In the genomic region with DNA sequence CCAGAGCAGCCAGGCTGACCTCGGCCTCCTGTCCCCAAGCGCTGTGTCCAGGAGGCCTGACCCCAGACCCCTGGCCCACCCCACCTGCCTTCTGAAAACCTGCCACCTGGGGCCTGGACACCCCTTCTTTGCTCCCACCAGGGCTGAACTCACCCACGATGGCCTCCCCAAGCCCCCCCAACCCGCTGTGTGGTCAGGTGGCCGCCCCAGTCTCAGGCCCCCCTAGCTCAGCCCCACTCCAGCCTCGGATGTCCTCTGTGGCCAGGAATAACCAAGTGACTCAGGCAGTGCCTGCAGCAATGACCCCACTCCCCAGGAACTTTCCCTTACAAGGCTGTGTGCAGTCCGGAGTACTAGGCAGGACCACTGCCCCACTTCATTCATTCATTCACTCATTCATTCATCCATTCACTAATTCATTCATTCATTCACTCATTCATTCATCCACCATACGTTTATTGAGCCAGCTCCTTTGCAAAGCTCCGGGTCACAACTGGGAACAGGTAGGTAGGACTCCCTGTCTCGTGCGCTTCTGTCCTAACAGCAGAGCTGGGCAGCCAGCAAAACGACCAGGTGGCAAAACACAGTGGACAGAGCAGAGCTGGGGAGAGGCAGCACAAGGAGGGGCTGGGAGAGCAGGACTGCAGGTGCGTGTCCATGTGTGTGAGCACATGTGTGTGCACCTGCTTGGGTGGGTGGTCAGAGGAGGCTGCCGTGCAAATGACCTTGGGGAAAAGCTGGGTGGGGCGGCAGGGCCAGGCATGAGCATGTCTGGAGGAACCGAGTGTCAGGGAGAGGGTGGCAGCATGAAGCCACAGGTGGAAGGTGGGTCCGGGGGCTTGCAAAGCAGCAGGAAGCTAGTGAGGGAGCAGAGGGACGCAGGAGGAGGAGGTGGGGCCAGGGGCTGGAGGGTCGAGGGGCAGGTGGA, we compare ENCODE assay signal across 2 cellular contexts.
A peak's percentile ranks its signal among the peaks of the same experiment; 100 is the strongest.
TF ChIP-seq lines count a peak whose summit lies in the region.

No MANE protein-coding gene starts in this region.

TF ChIP-seq in HCT116, 20 proteins besides CTCF, POLR2A, EP300 and RAD21:
- no peak for TF ChIP-seq ZFX (IDR thresholded peaks at IDR 0.05)
- TF ChIP-seq, protein P1, sequence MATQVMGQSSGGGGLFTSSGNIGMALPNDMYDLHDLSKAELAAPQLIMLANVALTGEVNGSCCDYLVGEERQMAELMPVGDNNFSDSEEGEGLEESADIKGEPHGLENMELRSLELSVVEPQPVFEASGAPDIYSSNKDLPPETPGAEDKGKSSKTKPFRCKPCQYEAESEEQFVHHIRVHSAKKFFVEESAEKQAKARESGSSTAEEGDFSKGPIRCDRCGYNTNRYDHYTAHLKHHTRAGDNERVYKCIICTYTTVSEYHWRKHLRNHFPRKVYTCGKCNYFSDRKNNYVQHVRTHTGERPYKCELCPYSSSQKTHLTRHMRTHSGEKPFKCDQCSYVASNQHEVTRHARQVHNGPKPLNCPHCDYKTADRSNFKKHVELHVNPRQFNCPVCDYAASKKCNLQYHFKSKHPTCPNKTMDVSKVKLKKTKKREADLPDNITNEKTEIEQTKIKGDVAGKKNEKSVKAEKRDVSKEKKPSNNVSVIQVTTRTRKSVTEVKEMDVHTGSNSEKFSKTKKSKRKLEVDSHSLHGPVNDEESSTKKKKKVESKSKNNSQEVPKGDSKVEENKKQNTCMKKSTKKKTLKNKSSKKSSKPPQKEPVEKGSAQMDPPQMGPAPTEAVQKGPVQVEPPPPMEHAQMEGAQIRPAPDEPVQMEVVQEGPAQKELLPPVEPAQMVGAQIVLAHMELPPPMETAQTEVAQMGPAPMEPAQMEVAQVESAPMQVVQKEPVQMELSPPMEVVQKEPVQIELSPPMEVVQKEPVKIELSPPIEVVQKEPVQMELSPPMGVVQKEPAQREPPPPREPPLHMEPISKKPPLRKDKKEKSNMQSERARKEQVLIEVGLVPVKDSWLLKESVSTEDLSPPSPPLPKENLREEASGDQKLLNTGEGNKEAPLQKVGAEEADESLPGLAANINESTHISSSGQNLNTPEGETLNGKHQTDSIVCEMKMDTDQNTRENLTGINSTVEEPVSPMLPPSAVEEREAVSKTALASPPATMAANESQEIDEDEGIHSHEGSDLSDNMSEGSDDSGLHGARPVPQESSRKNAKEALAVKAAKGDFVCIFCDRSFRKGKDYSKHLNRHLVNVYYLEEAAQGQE (IDR thresholded peaks at IDR 0.05; ENCODE audit: low read depth), result no peak
- TF ChIP-seq ELF1 (IDR thresholded peaks at IDR 0.05; ENCODE audit: borderline replicate concordance, low read depth), result no peak
- TF ChIP-seq FOSL1 (IDR thresholded peaks at IDR 0.05; ENCODE audit: low read depth), result no peak

TF ChIP-seq in GM12878, 131 proteins besides CTCF, POLR2A, EP300 and RAD21:
- TF ChIP-seq ZNF24 (IDR thresholded peaks at IDR 0.05), result peak; percentile 89
- TF ChIP-seq ZNF622 (IDR thresholded peaks at IDR 0.05), result no peak
- TF ChIP-seq, protein P2, sequence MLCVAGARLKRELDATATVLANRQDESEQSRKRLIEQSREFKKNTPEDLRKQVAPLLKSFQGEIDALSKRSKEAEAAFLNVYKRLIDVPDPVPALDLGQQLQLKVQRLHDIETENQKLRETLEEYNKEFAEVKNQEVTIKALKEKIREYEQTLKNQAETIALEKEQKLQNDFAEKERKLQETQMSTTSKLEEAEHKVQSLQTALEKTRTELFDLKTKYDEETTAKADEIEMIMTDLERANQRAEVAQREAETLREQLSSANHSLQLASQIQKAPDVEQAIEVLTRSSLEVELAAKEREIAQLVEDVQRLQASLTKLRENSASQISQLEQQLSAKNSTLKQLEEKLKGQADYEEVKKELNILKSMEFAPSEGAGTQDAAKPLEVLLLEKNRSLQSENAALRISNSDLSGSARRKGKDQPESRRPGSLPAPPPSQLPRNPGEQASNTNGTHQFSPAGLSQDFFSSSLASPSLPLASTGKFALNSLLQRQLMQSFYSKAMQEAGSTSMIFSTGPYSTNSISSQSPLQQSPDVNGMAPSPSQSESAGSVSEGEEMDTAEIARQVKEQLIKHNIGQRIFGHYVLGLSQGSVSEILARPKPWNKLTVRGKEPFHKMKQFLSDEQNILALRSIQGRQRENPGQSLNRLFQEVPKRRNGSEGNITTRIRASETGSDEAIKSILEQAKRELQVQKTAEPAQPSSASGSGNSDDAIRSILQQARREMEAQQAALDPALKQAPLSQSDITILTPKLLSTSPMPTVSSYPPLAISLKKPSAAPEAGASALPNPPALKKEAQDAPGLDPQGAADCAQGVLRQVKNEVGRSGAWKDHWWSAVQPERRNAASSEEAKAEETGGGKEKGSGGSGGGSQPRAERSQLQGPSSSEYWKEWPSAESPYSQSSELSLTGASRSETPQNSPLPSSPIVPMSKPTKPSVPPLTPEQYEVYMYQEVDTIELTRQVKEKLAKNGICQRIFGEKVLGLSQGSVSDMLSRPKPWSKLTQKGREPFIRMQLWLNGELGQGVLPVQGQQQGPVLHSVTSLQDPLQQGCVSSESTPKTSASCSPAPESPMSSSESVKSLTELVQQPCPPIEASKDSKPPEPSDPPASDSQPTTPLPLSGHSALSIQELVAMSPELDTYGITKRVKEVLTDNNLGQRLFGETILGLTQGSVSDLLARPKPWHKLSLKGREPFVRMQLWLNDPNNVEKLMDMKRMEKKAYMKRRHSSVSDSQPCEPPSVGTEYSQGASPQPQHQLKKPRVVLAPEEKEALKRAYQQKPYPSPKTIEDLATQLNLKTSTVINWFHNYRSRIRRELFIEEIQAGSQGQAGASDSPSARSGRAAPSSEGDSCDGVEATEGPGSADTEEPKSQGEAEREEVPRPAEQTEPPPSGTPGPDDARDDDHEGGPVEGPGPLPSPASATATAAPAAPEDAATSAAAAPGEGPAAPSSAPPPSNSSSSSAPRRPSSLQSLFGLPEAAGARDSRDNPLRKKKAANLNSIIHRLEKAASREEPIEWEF (IDR thresholded peaks at IDR 0.05; ENCODE audit: insufficient replicate concordance, low read depth, low read length), result no peak
TF ChIP-seq in GM12878: peak in this region for 1.
